ENCODE assay signal across 8 cellular contexts in the genomic region with DNA sequence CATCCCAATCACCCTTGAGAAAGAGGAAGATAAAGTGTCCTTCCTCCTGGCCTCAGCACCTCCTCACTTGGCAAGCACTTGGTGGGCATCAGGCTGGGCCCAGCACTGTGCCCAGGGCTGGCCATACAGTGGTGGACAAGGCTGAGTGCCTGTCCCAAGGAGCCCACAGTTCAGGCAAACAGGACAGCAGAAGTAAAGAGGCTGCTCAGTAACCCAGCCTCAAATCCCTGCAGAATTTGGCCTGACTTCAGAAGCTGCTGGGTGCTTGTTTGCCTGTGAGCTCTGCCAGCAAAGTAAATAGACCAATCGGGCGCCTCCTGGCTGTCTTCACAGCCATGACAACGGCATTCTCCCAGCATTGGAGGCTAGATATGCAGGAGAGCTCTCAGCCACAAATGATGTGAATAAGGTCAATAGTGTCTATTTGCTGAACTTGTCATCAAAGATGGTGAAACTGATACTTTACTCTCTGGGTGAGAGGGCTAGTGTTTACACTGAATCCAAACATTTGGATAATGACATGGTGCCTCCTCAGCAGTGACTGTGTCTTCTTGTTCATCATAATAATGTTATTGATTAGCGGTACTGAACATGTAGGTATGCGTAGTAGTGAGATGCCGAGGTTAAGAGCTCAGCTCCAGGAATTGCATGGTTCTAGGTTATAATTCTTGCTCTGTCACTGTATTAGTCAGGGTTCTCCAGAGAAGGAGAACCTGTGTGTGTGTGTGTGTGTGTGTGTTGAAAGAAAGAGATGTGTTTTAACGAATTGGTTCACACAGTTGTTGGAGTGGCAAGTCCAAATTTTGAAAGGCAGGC. TPM values are rescaled to one million over a fixed set of nuclear protein-coding genes. Genes with fewer than 3 reads are reported as not detected.
DNase-seq lines count a peak whose midpoint lies in the region; ATAC-seq and TF ChIP-seq lines count a peak whose summit lies in the region.

No MANE protein-coding gene starts in this region.

- H3K27ac ChIP-seq in caudate nucleus (ENCODE audit: low read depth, low read length) (peak overlapping the region; percentile 25), substantia nigra (ENCODE audit: low read depth, low read length, poor library complexity, severe bottlenecking) (peak overlapping the region; percentile 79)

- DNase-seq in DMS 273 treated with DMSO at 0.1 percent for 48 hours (lab: John Stamatoyannopoulos, UW) (peak; percentile 47), LNCaP clone FGC (ENCODE audit: low read depth) (peak; percentile 99), RPMI7951 (ENCODE audit: low read depth) (peak; percentile 70), caudate nucleus (lab: John Stamatoyannopoulos, UW) (peak in 59 of 61 donors; percentile 6 to 96 (median 69)), kidney epithelial cell (ENCODE audit: low read depth) (no peak), substantia nigra (lab: John Stamatoyannopoulos, UW) (peak in 48 of 49 donors; percentile 13 to 92 (median 76)), GDM1 (lab: John Stamatoyannopoulos, UW) (no peak)

- H3K4me3 ChIP-seq in LNCaP clone FGC (ENCODE audit: low read depth, low read length) = no peak overlapping the region
- no peak overlapping the region for H3K4me3 ChIP-seq in kidney epithelial cell (ENCODE audit: low read depth, low read length)

- no peaks in the 10 kb centered on the region for H3K36me3 ChIP-seq in kidney epithelial cell (ENCODE audit: control insufficient read depth, insufficient read depth, low read length)

- TF ChIP-seq CTCF in LNCaP clone FGC (IDR thresholded peaks at IDR 0.05; ENCODE audit: control insufficient read depth, extremely low read depth, insufficient read depth) (peak; percentile 80), kidney epithelial cell (IDR thresholded peaks at IDR 0.05; ENCODE audit: insufficient read depth, low read length, poor library complexity, severe bottlenecking) (peak; percentile 66)

- no peaks in the 10 kb centered on the region for H3K27me3 ChIP-seq in kidney epithelial cell (ENCODE audit: control insufficient read depth, insufficient read depth, low read length)

- no peak for ATAC-seq in GM18909 (IDR thresholded peaks at IDR 0.05; ENCODE audit: poor library complexity, unreplicated experiment)

RNA-seq across cellular contexts. Expression of a gene that starts 36.9 kb away (rescaled TPM):
- 6.0 and 7.0 TPM in 2 replicates for total RNA-seq in RPMI7951 (2014; rRNA removed; shearing (Covaris generic))
- 5.8 and 6.6 TPM in 2 replicates for total RNA-seq in kidney epithelial cell

RNA-seq across cellular contexts. Expression of a gene that starts 52.9 kb away (rescaled TPM):
- 1,385 and 1,626 TPM in 2 replicates for total RNA-seq in RPMI7951 (2014; rRNA removed; shearing (Covaris generic))
- total RNA-seq in kidney epithelial cell = 1,851 and 1,876 TPM in 2 replicates

Comparison
In these comparisons a context has a peak if more than half of its experiments do, and no peak if none do; other contexts are left out.
1. DNase-seq: peak in DMS 273 treated with DMSO at 0.1 percent for 48 hours (single experiment), LNCaP clone FGC (single experiment), RPMI7951 (single experiment), caudate nucleus (59 of 61) and substantia nigra (48 of 49); none in kidney epithelial cell (single experiment) and GDM1 (single experiment).